Comparison of ENCODE assay signal across 1 cellular context in genomic region chr19:16875584-16876555, GRCh38.
TF ChIP-seq lines count a peak whose summit lies in the region.

No MANE protein-coding gene starts in this region.

TF ChIP-seq in H1, 55 proteins besides CTCF, POLR2A, EP300 and RAD21:
- TF ChIP-seq CHD2 (IDR thresholded peaks at IDR 0.05; ENCODE audit: low read length): no peak
- TF ChIP-seq E2F6 (IDR thresholded peaks at IDR 0.05): 0 out of 2 replicates have a peak, but pooled peaks have one; percentile 15
- no peak for TF ChIP-seq CREB1 (IDR thresholded peaks at IDR 0.05)
- no peak for TF ChIP-seq SIX5 (IDR thresholded peaks at IDR 0.05; ENCODE audit: low read depth, low read length)
- no peak for TF ChIP-seq PHF8 (conservative IDR thresholded peaks at IDR 0.05; ENCODE audit: low read depth, low read length)
- TF ChIP-seq BACH1 (IDR thresholded peaks at IDR 0.05; ENCODE audit: low read length): no peak
- no peak for TF ChIP-seq USF2 (IDR thresholded peaks at IDR 0.05; ENCODE audit: low read length)
- TF ChIP-seq CTBP2 (IDR thresholded peaks at IDR 0.05; ENCODE audit: borderline replicate concordance, insufficient read depth, insufficient read length, low read length): no peak
- TF ChIP-seq JUN (IDR thresholded peaks at IDR 0.05; ENCODE audit: low read depth, low read length): no peak
